In genomic region chr12:94262228-94263010, GRCh38 we compare ENCODE assay signal across 8 cellular contexts.
DNase-seq lines count a peak whose midpoint lies in the region; ATAC-seq and TF ChIP-seq lines count a peak whose summit lies in the region.

No MANE protein-coding gene starts in this region.

- H3K4me3 ChIP-seq in endocrine pancreas (ENCODE audit: control insufficient read depth, insufficient read depth, low read length) (peak overlapping the region; percentile 3), muscle layer of colon (ENCODE audit: low read depth in 1 of 2, low read length in 2 of 2) (peak overlapping the region; percentile 56 to 77)

- DNase-seq in NCI-H524 (lab: John Stamatoyannopoulos, UW) (peak; percentile 87 to 93), NCI-H146 (lab: John Stamatoyannopoulos, UW) (no peak)
- DNase-seq in activated CD8-positive, alpha-beta memory T cell treated with anti-CD3 and anti-CD28 coated beads for 48 hours (ENCODE audit: low read depth in 2 of 3, low spot score in 2 of 3) = peak; percentile 42 to 57 (median 47)
- peak; percentile 71 to 72 for DNase-seq in stimulated activated CD8-positive, alpha-beta memory T cell treated with anti-CD3 and anti-CD28 coated beads, Interleukin-7, amount 100 ng/mL, for 4 hours (ENCODE audit: low read depth in 2 of 2)

- H3K4me1 ChIP-seq in endocrine pancreas (ENCODE audit: control insufficient read depth, insufficient read depth, low read length) (peaks cover 4% of the 10 kb centered on the region), muscle layer of colon (ENCODE audit: insufficient read depth, low read length) (peaks cover 34% of the 10 kb centered on the region)

- peak overlapping the region; percentile 78 for H3K27ac ChIP-seq in muscle layer of colon (ENCODE audit: low read depth, low read length)

- H3K27me3 ChIP-seq in endocrine pancreas (ENCODE audit: control insufficient read depth, insufficient read depth, low read length) = no peaks in the 10 kb centered on the region
- H3K27me3 ChIP-seq in muscle layer of colon (ENCODE audit: control insufficient read depth in 1 of 2, insufficient read depth in 2 of 2, low read length in 2 of 2) = no peaks in the 10 kb centered on the region

- peak; percentile 28 for TF ChIP-seq POLR2A in GM18505 (IDR thresholded peaks at IDR 0.05; ENCODE audit: borderline replicate concordance, extremely low read depth, insufficient read depth, insufficient read length)

- no peaks in the 10 kb centered on the region for H3K36me3 ChIP-seq in endocrine pancreas (ENCODE audit: control insufficient read depth, insufficient read depth, low read length)
- no peaks in the 10 kb centered on the region for H3K36me3 ChIP-seq in muscle layer of colon (ENCODE audit: insufficient read depth, low read length)

- ATAC-seq in GM18505 (IDR thresholded peaks at IDR 0.05; ENCODE audit: unreplicated experiment) (peak; percentile 67), HG02970 (IDR thresholded peaks at IDR 0.05; ENCODE audit: low FRiP score, unreplicated experiment) (peak; percentile 43)

- no peak overlapping the region for H3K9ac ChIP-seq in endocrine pancreas (ENCODE audit: control insufficient read depth, insufficient read depth, low read length)
- peak overlapping the region; percentile 57 for H3K9ac ChIP-seq in muscle layer of colon (ENCODE audit: low read length)

- H3K9me3 ChIP-seq in endocrine pancreas (ENCODE audit: control insufficient read depth, low read length) (no peaks in the 10 kb centered on the region), muscle layer of colon (ENCODE audit: low read length) (no peaks in the 10 kb centered on the region)
